ENCODE assay signal across 7 cellular contexts in genomic region chr10:100996678-100997363, GRCh38. TPM values are rescaled to one million over a fixed set of nuclear protein-coding genes. Genes with fewer than 3 reads are reported as not detected.
DNase-seq lines count a peak whose midpoint lies in the region; ATAC-seq and TF ChIP-seq lines count a peak whose summit lies in the region.

No MANE protein-coding gene starts in this region.

- H3K9me1 ChIP-seq in IMR-90 (ENCODE audit: insufficient read depth, low read length), result peaks cover 4% of the 10 kb centered on the region; the same call in 1 of the 2 replicates

- H3K27me3 ChIP-seq in IMR-90 (ENCODE audit: control insufficient read depth, insufficient read depth, low read length) (no peaks in the 10 kb centered on the region), mononuclear cell (ENCODE audit: insufficient read depth, low read length) (no peaks in the 10 kb centered on the region), transverse colon (no peaks in the 10 kb centered on the region)

- 6% methylated on average over 20 of the region's 46 CpGs; no CpG with 5 or more reads in 1 of the 2 experiments for WGBS in IMR-90 (ENCODE audit: extremely low coverage in 2 of 2, insufficient read length in 1 of 2), 2 experiments
- 5% methylated on average over 32 of the region's 46 CpGs; no CpG with 5 or more reads in 1 of the 2 donors for WGBS in transverse colon (ENCODE audit: low coverage in 1 of 2), 2 donors

- TF ChIP-seq CTCF in GM12865 (IDR thresholded peaks at IDR 0.05; ENCODE audit: insufficient read depth, low read depth, low read length, missing control alignments) (no peak), IMR-90 (conservative IDR thresholded peaks at IDR 0.05; ENCODE audit: low read depth, low read length) (no peak), VCaP (conservative IDR thresholded peaks at IDR 0.05) (no peak), transverse colon (IDR thresholded peaks at IDR 0.05) (no peak)

- no peak overlapping the region; the same call in 1 of the 2 replicates for H3K18ac ChIP-seq in IMR-90 (ENCODE audit: low read depth, low read length)

- H2AK5ac ChIP-seq in IMR-90 (ENCODE audit: low read depth, low read length), result peak overlapping the region; percentile 68

- H3K9me3 ChIP-seq in IMR-90 (ENCODE audit: control insufficient read depth, insufficient read depth, low read length) (no peaks in the 10 kb centered on the region), mononuclear cell (ENCODE audit: low read depth, low read length) (no peaks in the 10 kb centered on the region), transverse colon (no peaks in the 10 kb centered on the region)

- H3K4me1 ChIP-seq in IMR-90 (ENCODE audit: control insufficient read depth, insufficient read depth, low read length) (peaks cover 18% of the 10 kb centered on the region), mononuclear cell (ENCODE audit: insufficient read depth, low read length) (peaks cover 39% of the 10 kb centered on the region), transverse colon (peaks cover 10 to 44% (median 35%) of the 10 kb centered on the region in 4 donors)

- in situ Hi-C loops in IMR-90 (cut with MboI; ENCODE audit: low sequenced_read_pairs) (no loop called here), transverse colon (cut with MboI; ENCODE audit: low pct_ligation_motif_present in 1 of 4, low pct_unique_long_range_greater_than_20kb in 1 of 4, low sequenced_read_pairs in 3 of 4) (no loop called here)

- H2AK9ac ChIP-seq in IMR-90 (replicated peaks; ENCODE audit: low read depth, low read length, poor library complexity), result peak overlapping the region; percentile 100

- intact Hi-C loops in IMR-90 (cut with micrococcal nuclease) (no loop called here), transverse colon (cut with DNase I; ENCODE audit: low total_unique reads) (no loop called here)

- H3K4me2 ChIP-seq in IMR-90 (ENCODE audit: low read depth, low read length), result peak overlapping the region; percentile 86

- H3K4me3 ChIP-seq in GM12865 (ENCODE audit: low read depth, low read length) (peak overlapping the region; percentile 81), IMR-90 (ENCODE audit: insufficient read depth, low read depth, low read length) (peak overlapping the region; percentile 52), mononuclear cell (ENCODE audit: low read length) (peak overlapping the region; percentile 69), transverse colon (peak overlapping the region; percentile 46 to 77 (median 67))

- CTCF ChIA-PET in IMR-90 (lab: Yijun Ruan, JAX), result interaction anchor here (4.4 kb wide), 1 partner anchor 20 kb away, joined by 48 read pairs; no protein-coding TSS in a partner anchor

- 0 out of 2 replicates have a peak overlapping the region, but pooled peaks have one; percentile 30 for H3K14ac ChIP-seq in IMR-90 (replicated peaks; ENCODE audit: low read depth, low read length)

- TF ChIP-seq RAD21 in IMR-90 (IDR thresholded peaks at IDR 0.05; ENCODE audit: low read length), result no peak

- H2BK120ac ChIP-seq in IMR-90 (ENCODE audit: low read depth, low read length), result peak overlapping the region; percentile 99

- peak overlapping the region; percentile 44; the same call in 1 of the 2 replicates for H3K23ac ChIP-seq in IMR-90 (ENCODE audit: low read depth, low read length)

- no peak overlapping the region for H3K56ac ChIP-seq in IMR-90 (ENCODE audit: extremely low read depth, insufficient read depth, low read length)

- POLR2A ChIA-PET in IMR-90 (lab: Charles Lee; ENCODE audit: unreplicated experiment), result no interaction called here

- DNase-seq in GM12865 (ENCODE audit: low read depth), result peak; percentile 46
- DNase-seq in IMR-90, result no peak
- peak; percentile 76 for DNase-seq in ecto neural progenitor cell (ENCODE audit: low spot score)
- DNase-seq in transverse colon, result peak; percentile 55

- peaks cover 4% of the 10 kb centered on the region for H3K36me3 ChIP-seq in IMR-90 (ENCODE audit: control insufficient read depth, insufficient read depth, low read length)
- H3K36me3 ChIP-seq in transverse colon, result peaks cover 0 to 6% (median 0%) of the 10 kb centered on the region in 4 donors

- H4K8ac ChIP-seq in IMR-90 (ENCODE audit: low read depth in 2 of 2, low read length in 2 of 2), result peak overlapping the region; percentile 79 to 80; a peak in 2 of 4 replicates

- peak overlapping the region; percentile 53; the same call in 1 of the 2 replicates for H4K91ac ChIP-seq in IMR-90 (ENCODE audit: insufficient read depth, low read depth, low read length)

- H3K4ac ChIP-seq in IMR-90 (ENCODE audit: low read depth, low read length), result peak overlapping the region; percentile 77

- H2BK5ac ChIP-seq in IMR-90 (ENCODE audit: low read depth, low read length, poor library complexity, severe bottlenecking), result no peak overlapping the region

- TF ChIP-seq POLR2A in IMR-90 (IDR thresholded peaks at IDR 0.05; ENCODE audit: low read depth, low read length) (no peak), transverse colon (IDR thresholded peaks at IDR 0.05) (no peak)

- peaks cover 4 to 27% of the 10 kb centered on the region in 2 experiments; a peak in 3 of 4 replicates for H3K79me1 ChIP-seq in IMR-90 (ENCODE audit: low read depth in 1 of 2, low read length in 2 of 2)

- H2AFZ ChIP-seq in IMR-90 (replicated peaks; ENCODE audit: low read length, poor library complexity), result peak overlapping the region; percentile 92

- H2BK20ac ChIP-seq in IMR-90 (ENCODE audit: low read depth, low read length), result no peak overlapping the region

- H3K27ac ChIP-seq in IMR-90 (ENCODE audit: insufficient read depth, low read length) (peak overlapping the region; percentile 95), VCaP (peak overlapping the region; percentile 94), transverse colon (peak overlapping the region; percentile 94 to 98 (median 97))

- dilution Hi-C loops in IMR-90 (cut with HindIII; ENCODE audit: low sequenced_read_pairs, unreplicated experiment), result no loop called here

- H3K9ac ChIP-seq in IMR-90 (ENCODE audit: low read depth, low read length), result peak overlapping the region; percentile 63

- H4K20me1 ChIP-seq in IMR-90 (ENCODE audit: insufficient read depth, low read length), result peaks cover 16% of the 10 kb centered on the region

- no peak for TF ChIP-seq EP300 in transverse colon (IDR thresholded peaks at IDR 0.05; ENCODE audit: low read depth)

- no peak overlapping the region for H2BK15ac ChIP-seq in IMR-90 (ENCODE audit: low read depth, low read length)

- ATAC-seq in IMR-90 (ENCODE audit: low read depth), result no peak
- no peak for ATAC-seq in HG03039 (IDR thresholded peaks at IDR 0.05; ENCODE audit: unreplicated experiment)

- H4K5ac ChIP-seq in IMR-90 (ENCODE audit: low read depth, low read length), result peak overlapping the region; percentile 35; the same call in 1 of the 2 replicates

- BruUV-seq in IMR-90 (replicated peaks; lab: Mats Ljungman, UMichigan), result no TSS peak

TF ChIP-seq in IMR-90, 13 proteins besides CTCF, POLR2A, EP300 and RAD21:
- 0 out of 2 replicates have a peak, but pooled peaks have one; percentile 36 for TF ChIP-seq USF2 (IDR thresholded peaks at IDR 0.05; ENCODE audit: low read depth, low read length)
- TF ChIP-seq FOS (IDR thresholded peaks at IDR 0.05; ENCODE audit: low read depth, low read length), result no peak
- no peak for TF ChIP-seq CHD1 (IDR thresholded peaks at IDR 0.05; ENCODE audit: low read depth, low read length)
TF ChIP-seq in IMR-90: peak in this region for 1.

RNA-seq across cellular contexts. Expression of gene LZTS2, which starts 2.8 kb away (rescaled TPM):
- total RNA-seq in IMR-90 (2012; rRNA removed) (17.8 and 19.2 TPM in 2 replicates), mononuclear cell (8.1 TPM), transverse colon (10 to 100 TPM; 41.8 to 86.8 (median 56.6) TPM)
- 101 and 108 TPM in 2 replicates for polyA plus RNA-seq in IMR-90 (2012; rRNA removed)
- 62.9 and 107 TPM in 2 replicates for polyA plus RNA-seq in IMR-90 (2012; cell fraction: cytosol; rRNA removed)
- polyA plus RNA-seq in IMR-90 (2012; cell fraction: nucleus; rRNA removed; ENCODE audit: low replicate concordance), result 135 and 272 TPM in 2 replicates

RNA-seq across cellular contexts. Expression of gene TWNK, which starts 9.5 kb away (rescaled TPM):
- total RNA-seq in IMR-90 (2012; rRNA removed) (8.8 and 8.9 TPM in 2 replicates), mononuclear cell (2.0 TPM), transverse colon (10 to 100 TPM in 1 of 4 donors, 1 to 10 TPM in 3; 1.1 to 12.7 (median 3.3) TPM)
- 7.5 and 7.7 TPM in 2 replicates for polyA plus RNA-seq in IMR-90 (2012; rRNA removed)
- 3.0 and 6.6 TPM in 2 replicates for polyA plus RNA-seq in IMR-90 (2012; cell fraction: cytosol; rRNA removed)
- 2.6 and 5.5 TPM in 2 replicates for polyA plus RNA-seq in IMR-90 (2012; cell fraction: nucleus; rRNA removed; ENCODE audit: low replicate concordance)

RNA-seq across cellular contexts. Expression of gene MRPL43, which starts 9.5 kb away (rescaled TPM):
- total RNA-seq in IMR-90 (2012; rRNA removed), result 56.4 and 61.3 TPM in 2 replicates
- 142 and 184 TPM in 2 replicates for polyA plus RNA-seq in IMR-90 (2012; rRNA removed)
- 193 and 243 TPM in 2 replicates for polyA plus RNA-seq in IMR-90 (2012; cell fraction: cytosol; rRNA removed)
- polyA plus RNA-seq in IMR-90 (2012; cell fraction: nucleus; rRNA removed; ENCODE audit: low replicate concordance), result 68.3 and 147 TPM in 2 replicates
- total RNA-seq in mononuclear cell, result 18.9 TPM
- total RNA-seq in transverse colon, result 100 to 1,000 TPM in 1 of 4 donors, 10 to 100 TPM in 3; 32.5 to 104 (median 77.1) TPM

RNA-seq across cellular contexts. Expression of gene SEMA4G, which starts 27.5 kb away (rescaled TPM):
- total RNA-seq in IMR-90 (2012; rRNA removed) (0.56 and 0.90 TPM in 2 replicates), mononuclear cell (0.10 TPM), transverse colon (100 to 1,000 TPM in 3 of 4 donors, 10 to 100 TPM in 1; 94.0 to 221 (median 121) TPM)
- polyA plus RNA-seq in IMR-90 (2012; rRNA removed), result 8.0 and 8.7 TPM in 2 replicates
- polyA plus RNA-seq in IMR-90 (2012; cell fraction: cytosol; rRNA removed), result 5.4 and 8.3 TPM in 2 replicates
- 22.6 and 25.8 TPM in 2 replicates for polyA plus RNA-seq in IMR-90 (2012; cell fraction: nucleus; rRNA removed; ENCODE audit: low replicate concordance)

RNA-seq across cellular contexts. Expression of gene PDZD7, which starts 34.1 kb away (rescaled TPM):
- total RNA-seq in IMR-90 (2012; rRNA removed) (0.83 and 0.90 TPM in 2 replicates), mononuclear cell (0.21 TPM), transverse colon (1 to 10 TPM in 1 of 4 donors, under 1 TPM in 2, not detected in 1; 0.27 to 2.0 (median 0.64) TPM)
- 1.5 and 1.8 TPM in 2 replicates for polyA plus RNA-seq in IMR-90 (2012; rRNA removed)
- polyA plus RNA-seq in IMR-90 (2012; cell fraction: cytosol; rRNA removed), result 0.97 and 2.0 TPM in 2 replicates
- 6.5 and 8.7 TPM in 2 replicates for polyA plus RNA-seq in IMR-90 (2012; cell fraction: nucleus; rRNA removed; ENCODE audit: low replicate concordance)
